17 cellular contexts compared by ENCODE assay signal in genomic region chr2:127566576-127566975, GRCh38. TPM values are rescaled to one million over a fixed set of nuclear protein-coding genes. Genes with fewer than 3 reads are reported as not detected.
DNase-seq lines count a peak whose midpoint lies in the region; ATAC-seq and TF ChIP-seq lines count a peak whose summit lies in the region.
"Had no signal": no experiment of that assay in that cellular context is flagged by ENCODE, and none has a peak within 500 bp of the region (broad histone marks: within the 10 kb centered on the region; RNA-seq: fewer than 3 reads in every experiment).

No MANE protein-coding gene starts in this region.

- no peaks in the 10 kb centered on the region for H3K27me3 Mint-ChIP-seq in WTC11 (ENCODE audit: low read depth)

- H3K36me3 Mint-ChIP-seq in WTC11: no peaks in the 10 kb centered on the region

- CTCF ChIA-PET in WTC11 (lab: Charles Lee): interaction anchor here (0.9 to 3.0 kb wide), 7 partner anchors 10 to 370 kb away, joined by 3 to 25 read pairs (median 4); no protein-coding TSS in a partner anchor

- POLR2A ChIA-PET in WTC11 (lab: Charles Lee): no interaction called here

- H3K9me3 Mint-ChIP-seq in WTC11: 0 out of 2 replicates have a peak, but pooled peaks cover 4% of the 10 kb centered on the region
- H3K9me3 Mint-ChIP-seq: CD8-positive, alpha-beta memory T cell had no signal

- TF ChIP-seq CTCF in GM12872 (IDR thresholded peaks at IDR 0.05; ENCODE audit: insufficient read depth, low read depth, low read length) (peak; percentile 29; the same call in 1 of the 3 replicates), WTC11 (IDR thresholded peaks at IDR 0.05) (no peak)

- ATAC-seq in WTC11 (peak; percentile 65), HG03039 (IDR thresholded peaks at IDR 0.05; ENCODE audit: unreplicated experiment) (no peak), GM18517 (IDR thresholded peaks at IDR 0.05; ENCODE audit: unreplicated experiment) (no peak)

- DNase-seq in activated CD8-positive, alpha-beta memory T cell treated with anti-CD3 and anti-CD28 coated beads for 24 hours: peak; percentile 50
- DNase-seq in activated CD8-positive, alpha-beta memory T cell treated with anti-CD3 and anti-CD28 coated beads, Interleukin-2, amount 50 U/mL, for 4 hours: no peak
- no peak for DNase-seq in WTC11 (ENCODE audit: low spot score)
- DNase-seq in mesenteric fat pad (ENCODE audit: low spot score): peak; percentile 84
- DNase-seq in GDM1 (lab: John Stamatoyannopoulos, UW): no peak
- DNase-seq: 8988T; BE2C; CD8-positive, alpha-beta memory T cell; H7; NCI-H1417 treated with DMSO at 0.1 percent for 48 hours; NCI-H1930; NCI-H2171; NCI-H446 treated with DMSO at 0.1 percent for 48 hours had no signal

- no peak overlapping the region for H3K4me3 Mint-ChIP-seq in WTC11
- H3K4me3 Mint-ChIP-seq: CD8-positive, alpha-beta memory T cell had no signal

- peaks cover 6% of the 10 kb centered on the region for H3K4me1 Mint-ChIP-seq in WTC11

- no peak overlapping the region for H3K27ac Mint-ChIP-seq in WTC11
- H3K27ac Mint-ChIP-seq: CD8-positive, alpha-beta memory T cell had no signal

TF ChIP-seq in WTC11, 78 proteins besides CTCF, POLR2A, EP300 and RAD21:
- no peak for TF ChIP-seq SP1 (CRISPR knock-in tag; conservative IDR thresholded peaks at IDR 0.05)
- TF ChIP-seq, protein P1, sequence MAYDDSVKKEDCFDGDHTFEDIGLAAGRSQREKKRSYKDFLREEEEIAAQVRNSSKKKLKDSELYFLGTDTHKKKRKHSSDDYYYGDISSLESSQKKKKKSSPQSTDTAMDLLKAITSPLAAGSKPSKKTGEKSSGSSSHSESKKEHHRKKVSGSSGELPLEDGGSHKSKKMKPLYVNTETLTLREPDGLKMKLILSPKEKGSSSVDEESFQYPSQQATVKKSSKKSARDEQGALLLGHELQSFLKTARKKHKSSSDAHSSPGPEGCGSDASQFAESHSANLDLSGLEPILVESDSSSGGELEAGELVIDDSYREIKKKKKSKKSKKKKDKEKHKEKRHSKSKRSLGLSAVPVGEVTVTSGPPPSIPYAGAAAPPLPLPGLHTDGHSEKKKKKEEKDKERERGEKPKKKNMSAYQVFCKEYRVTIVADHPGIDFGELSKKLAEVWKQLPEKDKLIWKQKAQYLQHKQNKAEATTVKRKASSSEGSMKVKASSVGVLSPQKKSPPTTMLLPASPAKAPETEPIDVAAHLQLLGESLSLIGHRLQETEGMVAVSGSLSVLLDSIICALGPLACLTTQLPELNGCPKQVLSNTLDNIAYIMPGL (CRISPR knock-in tag; IDR thresholded peaks at IDR 0.05): no peak
- no peak for TF ChIP-seq TEAD1 (CRISPR knock-in tag; IDR thresholded peaks at IDR 0.05)
- no peak for TF ChIP-seq CBFB (CRISPR knock-in tag; IDR thresholded peaks at IDR 0.05; ENCODE audit: low read depth)
- no peak for TF ChIP-seq STAT6 (CRISPR knock-in tag; conservative IDR thresholded peaks at IDR 0.05; ENCODE audit: low read depth)
- no peak for TF ChIP-seq TCF7 (CRISPR knock-in tag; IDR thresholded peaks at IDR 0.05; ENCODE audit: low read depth)
- no peak for TF ChIP-seq ETV6 (CRISPR knock-in tag; IDR thresholded peaks at IDR 0.05)
- TF ChIP-seq NFATC4 (CRISPR knock-in tag; IDR thresholded peaks at IDR 0.05): no peak
- no peak for TF ChIP-seq NR3C1 (CRISPR knock-in tag; conservative IDR thresholded peaks at IDR 0.05; ENCODE audit: low read depth)
- no peak for TF ChIP-seq OVOL2 (CRISPR knock-in tag; IDR thresholded peaks at IDR 0.05; ENCODE audit: borderline replicate concordance)
- TF ChIP-seq IRF1 (CRISPR knock-in tag; IDR thresholded peaks at IDR 0.05): no peak
- TF ChIP-seq ZNF396 (CRISPR knock-in tag; IDR thresholded peaks at IDR 0.05; ENCODE audit: borderline replicate concordance): no peak
- no peak for TF ChIP-seq RORB (CRISPR knock-in tag; IDR thresholded peaks at IDR 0.05)
- TF ChIP-seq ZNF532 (CRISPR knock-in tag; IDR thresholded peaks at IDR 0.05; ENCODE audit: borderline replicate concordance): no peak
- TF ChIP-seq GABPB1 (CRISPR knock-in tag; IDR thresholded peaks at IDR 0.05): no peak
- TF ChIP-seq CREB1 (CRISPR knock-in tag; IDR thresholded peaks at IDR 0.05): no peak
- TF ChIP-seq ZNF263 (CRISPR knock-in tag; IDR thresholded peaks at IDR 0.05; ENCODE audit: low read depth): no peak
- no peak for TF ChIP-seq ZNF317 (CRISPR knock-in tag; IDR thresholded peaks at IDR 0.05; ENCODE audit: borderline replicate concordance, low read depth)

RNA-seq across cellular contexts. Expression of gene MYO7B, which starts 31.1 kb away (rescaled TPM):
- 0.02 TPM in 1 of 3 replicates, not detected in the others for total RNA-seq in WTC11 (2021)
- 2.1 TPM for total RNA-seq in mesenteric fat pad
- total RNA-seq: CD8-positive, alpha-beta memory T cell; H7; PC-9 had no signal

RNA-seq across cellular contexts. Expression of gene IWS1, which starts 40.3 kb away (rescaled TPM):
- total RNA-seq in WTC11 (2021) (69.2 to 70.5 TPM (median 69.3 TPM) in 3 replicates), mesenteric fat pad (39.1 TPM)

Comparison
In these comparisons a context has a peak if more than half of its experiments do, and no peak if none do; other contexts are left out.
1. DNase-seq: peak in activated CD8-positive, alpha-beta memory T cell treated with anti-CD3 and anti-CD28 coated beads for 24 hours (single experiment) and mesenteric fat pad (single experiment); none in activated CD8-positive, alpha-beta memory T cell treated with anti-CD3 and anti-CD28 coated beads, Interleukin-2, amount 50 U/mL, for 4 hours (single experiment), WTC11 (single experiment) and GDM1 (single experiment).